ENCODE assay signal across 26 cellular contexts in the genomic region with DNA sequence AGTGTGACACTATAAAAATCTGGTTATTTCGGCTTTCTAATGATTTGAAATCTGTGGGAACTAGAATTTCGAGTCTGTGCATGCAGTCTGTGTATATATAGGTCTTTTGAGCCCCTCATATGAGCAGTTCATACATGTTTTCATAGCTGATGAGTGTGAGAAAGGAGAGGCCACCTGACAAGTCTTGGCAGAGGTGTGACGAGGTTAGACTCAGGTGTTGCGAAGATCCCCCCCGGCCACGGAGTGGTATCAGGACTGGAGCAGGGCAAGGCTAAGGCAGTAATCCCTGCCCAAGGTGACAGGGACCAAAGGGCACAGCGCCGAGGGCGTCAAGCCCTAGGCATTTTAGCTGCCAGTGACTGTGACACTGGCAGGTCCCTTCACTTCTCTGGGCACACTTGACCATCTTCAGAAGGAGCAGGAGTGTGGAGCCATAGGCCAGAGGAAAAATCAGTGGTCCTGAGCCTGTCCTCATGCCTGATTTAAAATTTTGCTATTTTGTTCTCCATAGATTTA.
"Had no signal": no experiment of that assay in that cellular context is flagged by ENCODE, and none has a peak within 500 bp of the region (broad histone marks: within the 10 kb centered on the region; RNA-seq: fewer than 3 reads in every experiment).

No MANE protein-coding gene starts in this region.

- DNase-seq: activated CD4-positive, alpha-beta memory T cell treated with anti-CD3 and anti-CD28 coated beads, Interleukin-2, amount 10 ng/mL, durations not matched to agents 7 days and 5 days; activated CD4-positive, alpha-beta T cell treated with anti-CD3 and anti-CD28 coated beads for 1 hour; activated CD4-positive, alpha-beta T cell treated with anti-CD3 and anti-CD28 coated beads for 48 hours; activated CD4-positive, CD25-positive, alpha-beta regulatory T cell; activated CD8-positive, alpha-beta memory T cell treated with anti-CD3 and anti-CD28 coated beads for 24 hours; activated CD8-positive, alpha-beta memory T cell treated with anti-CD3 and anti-CD28 coated beads, Interleukin-2, amount 10 ng/mL, durations not matched to agents 7 days and 5 days; activated CD8-positive, alpha-beta memory T cell treated with anti-CD3 and anti-CD28 coated beads, Interleukin-2, amount 50 U/mL, for 48 hours; activated effector memory CD4-positive, alpha-beta T cell treated with Interleukin-2 at 50 U/mL for 16 hours; activated naive CD4-positive, alpha-beta T cell treated with anti-CD3 and anti-CD28 coated beads, Interleukin-2, amount 10 ng/mL, durations not matched to agents 7 days and 5 days; activated naive CD8-positive, alpha-beta T cell treated with anti-CD3 and anti-CD28 coated beads, Interleukin-2, amount 50 U/mL, for 24 hours; activated T-cell treated with anti-CD3 and anti-CD28 coated beads, Interleukin-2, amount 50 U/mL, for 48 hours; anterior cingulate cortex; brain microvascular endothelial cell; central memory CD4-positive, alpha-beta T cell; Karpas-422; KBM-7; NCI-H146; NCI-H187; NCI-H2081; NCI-H2227 treated with DMSO at 0.1 percent for 48 hours; NCI-H446; NCI-H510A treated with DMSO at 0.1 percent for 48 hours; OCI-M1; Right ventricle myocardium superior; T1000; WERI-Rb-1 had no signal

- H3K27ac ChIP-seq: brain microvascular endothelial cell, WERI-Rb-1 had no signal

- H3K36me3 ChIP-seq: brain microvascular endothelial cell, WERI-Rb-1 had no signal

- ATAC-seq: activated CD8-positive, alpha-beta memory T cell treated with anti-CD3 and anti-CD28 coated beads, Interleukin-2, amount 10 ng/mL, durations not matched to agents 7 days and 5 days; activated naive CD8-positive, alpha-beta T cell treated with anti-CD3 and anti-CD28 coated beads, Interleukin-2, amount 50 U/mL, for 24 hours had no signal

- H3K27me3 ChIP-seq: brain microvascular endothelial cell had no signal
